1 cellular context compared by ENCODE assay signal in genomic region chr12:45731376-45731775, GRCh38.
TF ChIP-seq lines count a peak whose summit lies in the region.

No MANE protein-coding gene starts in this region.

TF ChIP-seq in SK-N-SH, 30 proteins besides CTCF, POLR2A, EP300 and RAD21 (continued from another document):
- TF ChIP-seq REST (IDR thresholded peaks at IDR 0.05; ENCODE audit: low read depth, low read length) (no peak), USF1 (IDR thresholded peaks at IDR 0.05; ENCODE audit: borderline replicate concordance, low read depth) (no peak), YY1 (IDR thresholded peaks at IDR 0.05; ENCODE audit: low read depth) (no peak), TAF1 (IDR thresholded peaks at IDR 0.05; ENCODE audit: borderline replicate concordance, low read depth, low read length) (no peak)
TF ChIP-seq in SK-N-SH: peak in this region for 0.
